In genomic region chr19:48269617-48270026, GRCh38 we compare ENCODE assay signal across 9 cellular contexts. TPM values are rescaled to one million over a fixed set of nuclear protein-coding genes. Genes with fewer than 3 reads are reported as not detected.
DNase-seq lines count a peak whose midpoint lies in the region; ATAC-seq, FAIRE-seq and TF ChIP-seq lines count a peak whose summit lies in the region.
"Not testable (repeated sequence)": the region's sequence is repeated elsewhere in the genome, so short reads cannot be mapped to it uniquely, and the experiment has no call there.
"Had no signal": no experiment of that assay in that cellular context is flagged by ENCODE, and none has a peak within 500 bp of the region (broad histone marks: within the 10 kb centered on the region; RNA-seq: fewer than 3 reads in every experiment).

No MANE protein-coding gene starts in this region.

- H4K12ac ChIP-seq in trophoblast cell (ENCODE audit: low read depth, low read length), result not testable (repeated sequence)

- POLR2A ChIA-PET in activated B cell treated with CpG ODN at 0.5 μM for 24 hours (lab: Charles Lee), result interaction anchor here (1.5 kb wide), 1 partner anchor 64 kb away, joined by 10 read pairs; no protein-coding TSS in a partner anchor
- POLR2A ChIA-PET in HepG2 (lab: Yijun Ruan, JAX), result interaction anchor here (0.9 to 2.0 kb wide), 2 partner anchors 10 to 40 kb away, joined by 3 to 7 read pairs; no protein-coding TSS in a partner anchor

- H2AK5ac ChIP-seq in trophoblast cell (ENCODE audit: low read length), result not testable (repeated sequence)

- peak overlapping the region; percentile 83 for H2BK5ac ChIP-seq in trophoblast cell (ENCODE audit: low read depth, low read length, poor library complexity)

- H3K4me3 Mint-ChIP-seq in Calu3 (ENCODE audit: low read depth, unreplicated experiment) (peak overlapping the region; percentile 79), activated B cell treated with CpG ODN at 0.5 μM for 24 hours (peak overlapping the region; percentile 67)

- intact Hi-C loops in Calu3 (cut with micrococcal nuclease; ENCODE audit: unreplicated experiment); HepG2 (cut with micrococcal nuclease; ENCODE audit: unreplicated experiment): not testable (repeated sequence)
- intact Hi-C loops in activated B cell treated with CpG ODN at 0.5 μM for 24 hours (cut with micrococcal nuclease), result loop anchor here (10.0 kb wide), 1 partner anchor 225 kb away; no protein-coding TSS in a partner anchor

- WGBS in HepG2 (ENCODE audit: low lambda C conversion rate), result 28% methylated on average over 4 of the region's 6 CpGs
- no CpG with 5 or more reads among the region's 6 CpGs for WGBS in trophoblast cell (ENCODE audit: extremely low coverage, insufficient coverage, insufficient read length)

- FAIRE-seq in HepG2 (lab: Jason Lieb, UNC), result peak; percentile 52

- H2BK12ac ChIP-seq in trophoblast cell (ENCODE audit: low read length), result not testable (repeated sequence)

- not testable (repeated sequence) for TF ChIP-seq RAD21 in HepG2 (CRISPR knock-in tag; IDR thresholded peaks at IDR 0.05)

- H3K36me3 Mint-ChIP-seq in Calu3 (ENCODE audit: insufficient read depth, unreplicated experiment); activated B cell treated with CpG ODN at 0.5 μM for 24 hours (ENCODE audit: low read depth): not testable (repeated sequence)

- H3K14ac ChIP-seq in trophoblast cell (ENCODE audit: low read length), result not testable (repeated sequence)

- H3K79me2 ChIP-seq in Loucy (ENCODE audit: insufficient read depth, low read length); HepG2 (ENCODE audit: insufficient read depth, low read length); trophoblast cell (ENCODE audit: control insufficient read depth, insufficient read depth, low read length, poor library complexity): not testable (repeated sequence)

- TF ChIP-seq POLR2A in HepG2 (IDR thresholded peaks at IDR 0.05; ENCODE audit: insufficient read depth in 1 of 2, low read depth in 2 of 2, low read length in 2 of 2), result not testable (repeated sequence)

- not testable (repeated sequence) for H3F3A ChIP-seq in Loucy (ENCODE audit: low read depth)

- CTCF ChIA-PET in Calu3 (lab: Charles Lee), result interaction anchor here (0.6 to 1.4 kb wide), 3 partner anchors 19 to 646 kb away, joined by 3 read pairs; no protein-coding TSS in a partner anchor
- CTCF ChIA-PET in activated B cell treated with CpG ODN at 0.5 μM for 24 hours (lab: Charles Lee), result interaction anchor here (0.8 to 4.3 kb wide), 4 partner anchors 64 to 339 kb away, joined by 3 to 37 read pairs (median 14); no protein-coding TSS in a partner anchor
- CTCF ChIA-PET in HepG2 (lab: Yijun Ruan, JAX; ENCODE audit: low intra/inter-chr PET ratio, low total read pairs), result interaction anchor here (4.1 kb wide), 1 partner anchor 22 kb away, joined by 36 read pairs; no protein-coding TSS in a partner anchor

- peaks cover 23% of the 10 kb centered on the region for H3K79me1 ChIP-seq in trophoblast cell (ENCODE audit: low read length)

- H3K4me1 Mint-ChIP-seq in Calu3 (ENCODE audit: low read depth, unreplicated experiment) (peaks cover 27% of the 10 kb centered on the region), activated B cell treated with CpG ODN at 0.5 μM for 24 hours (peaks cover 14% of the 10 kb centered on the region)

- in situ Hi-C loops in HepG2 (cut with HindIII; ENCODE audit: extremely low pct_ligation_motif_present, low pct_unique_long_range_greater_than_20kb), result loop anchor here (5.0 to 25.0 kb wide), 2 partner anchors 38 to 307 kb away; no protein-coding TSS in a partner anchor

- not testable (repeated sequence) for H4K8ac ChIP-seq in trophoblast cell (ENCODE audit: low read depth, low read length)

- not testable (repeated sequence) for H3K27ac ChIP-seq in HepG2 (ENCODE audit: extremely low read length, insufficient read depth, low read length)
- peak overlapping the region; percentile 80 for H3K27ac ChIP-seq in trophoblast cell (ENCODE audit: low read depth, low read length)

- H4K20me1 ChIP-seq in Loucy (ENCODE audit: insufficient read depth, low read length, poor library complexity, severe bottlenecking); HepG2 (ENCODE audit: insufficient read depth, low read length): not testable (repeated sequence)

- peak overlapping the region; percentile 76 for H4K91ac ChIP-seq in trophoblast cell (ENCODE audit: low read depth, low read length)

- not testable (repeated sequence) for H3K4me3 ChIP-seq in Loucy (ENCODE audit: low read length, poor library complexity, severe bottlenecking); trophoblast cell (ENCODE audit: low read depth, low read length)
- peak overlapping the region in 2 of 3 experiments; percentile 16 to 58; a peak in 3 of 6 replicates for H3K4me3 ChIP-seq in HepG2 (replicated peaks in 1 of 3; ENCODE audit: insufficient read depth in 1 of 3, low read depth in 2 of 3, low read length in 3 of 3)

- not testable (repeated sequence) for H3K4me2 ChIP-seq in Loucy (ENCODE audit: low read depth, low read length, poor library complexity, severe bottlenecking); trophoblast cell (ENCODE audit: low read length)
- H3K4me2 ChIP-seq in HepG2 (ENCODE audit: low read depth, low read length), result peak overlapping the region; percentile 63

- not testable (repeated sequence) for H3K4ac ChIP-seq in trophoblast cell (ENCODE audit: low read depth, low read length)

- not testable (repeated sequence) for TF ChIP-seq CTCF in Calu3 (IDR thresholded peaks at IDR 0.05; ENCODE audit: unreplicated experiment); Loucy (conservative IDR thresholded peaks at IDR 0.05; ENCODE audit: low read length); activated B cell treated with CpG ODN at 0.5 μM for 24 hours (IDR thresholded peaks at IDR 0.05); HepG2 (CRISPR knock-in tag; IDR thresholded peaks at IDR 0.05)

- H3K27me3 ChIP-seq in Loucy (ENCODE audit: insufficient read depth, low read length, poor library complexity, severe bottlenecking); HepG2 (ENCODE audit: control insufficient read depth in 1 of 2, insufficient read depth in 2 of 2, low read length in 2 of 2); trophoblast cell (ENCODE audit: insufficient read depth, low read length): not testable (repeated sequence)

- H2AFZ ChIP-seq in Loucy (ENCODE audit: low read length), result peak overlapping the region; percentile 49; the same call in 1 of the 2 replicates
- not testable (repeated sequence) for H2AFZ ChIP-seq in HepG2 (ENCODE audit: low read length); trophoblast cell (ENCODE audit: insufficient read depth, low read length, poor library complexity)

- BruUV-seq in Calu3 (replicated peaks; lab: Mats Ljungman, UMichigan), result not testable (repeated sequence)
- TSS peak; percentile 61 for BruUV-seq in HepG2 (replicated peaks; lab: Mats Ljungman, UMichigan)

- peak overlapping the region; percentile 76 for H2BK120ac ChIP-seq in trophoblast cell (ENCODE audit: insufficient read depth, low read length, poor library complexity)

- H3K27ac Mint-ChIP-seq in Calu3 (ENCODE audit: unreplicated experiment); activated B cell treated with CpG ODN at 0.5 μM for 24 hours: not testable (repeated sequence)

- peaks cover 38% of the 10 kb centered on the region for H3K27me3 Mint-ChIP-seq in Calu3 (ENCODE audit: unreplicated experiment)
- not testable (repeated sequence) for H3K27me3 Mint-ChIP-seq in activated B cell treated with CpG ODN at 0.5 μM for 24 hours

- not testable (repeated sequence) for DNase-seq in Calu3, activated B cell treated with CpG ODN at 0.5 μM for 24 hours
- peak; percentile 28 for DNase-seq in activated effector memory CD4-positive, alpha-beta T cell treated with anti-CD3 and anti-CD28 coated beads, Interleukin-2, amount 50 U/mL, for 16 hours
- DNase-seq in cerebellar cortex (ENCODE audit: low spot score), result peak; percentile 60
- peak; percentile 88 for DNase-seq in HepG2 (ENCODE audit: low spot score)
- peak; percentile 33 to 54 for DNase-seq in trophoblast cell

- not testable (repeated sequence) for H3K18ac ChIP-seq in trophoblast cell (ENCODE audit: low read length)

- not testable (repeated sequence) for H3K23ac ChIP-seq in trophoblast cell (ENCODE audit: low read length)

- not testable (repeated sequence) for H3K36me3 ChIP-seq in Loucy (ENCODE audit: insufficient read depth, low read length); HepG2 (replicated peaks in 1 of 2; ENCODE audit: control insufficient read depth in 1 of 2, insufficient read depth in 2 of 2, low read length in 2 of 2); trophoblast cell (ENCODE audit: control insufficient read depth in 1 of 2, insufficient read depth in 2 of 2, low read length in 2 of 2)

- TF ChIP-seq EP300 in HepG2 (IDR thresholded peaks at IDR 0.05; ENCODE audit: low read depth in 2 of 2, low read length in 2 of 2), result peak in 1 of 2 experiments; percentile 29; a peak in 1 of 4 replicates
- not testable (repeated sequence) for TF ChIP-seq EP300 in HepG2 (CRISPR knock-in tag; IDR thresholded peaks at IDR 0.05; ENCODE audit: borderline replicate concordance)

- H3K9ac ChIP-seq in Loucy (ENCODE audit: low read depth, low read length, poor library complexity, severe bottlenecking), result peak overlapping the region; percentile 46
- H3K9ac ChIP-seq in HepG2 (ENCODE audit: insufficient read depth, low read depth, low read length); trophoblast cell (ENCODE audit: low read length): not testable (repeated sequence)

- not testable (repeated sequence) for H3K9me2 ChIP-seq in Loucy (replicated peaks; ENCODE audit: low read depth, low read length)

- not testable (repeated sequence) for ATAC-seq in activated B cell treated with CpG ODN at 0.5 μM for 24 hours (ENCODE audit: low read depth); HepG2

- not testable (repeated sequence) for H3K4me1 ChIP-seq in Loucy (ENCODE audit: insufficient read depth, low read length, poor library complexity, severe bottlenecking); trophoblast cell (ENCODE audit: control insufficient read depth in 1 of 2, insufficient read depth in 2 of 2, low read length in 2 of 2)
- H3K4me1 ChIP-seq in HepG2 (ENCODE audit: insufficient read depth, low read length), result peaks cover 15% of the 10 kb centered on the region

- not testable (repeated sequence) for H3K9me3 ChIP-seq in Loucy (ENCODE audit: insufficient read depth, low read depth, low read length); HepG2 (ENCODE audit: low read length); trophoblast cell (ENCODE audit: insufficient read depth, low read depth, low read length)

- not testable (repeated sequence) for H3K9me3 Mint-ChIP-seq in Calu3 (ENCODE audit: low read depth, unreplicated experiment); activated B cell treated with CpG ODN at 0.5 μM for 24 hours

RNA-seq across cellular contexts. Expression of gene ZNF114, which starts 0.3 kb away (rescaled TPM):
- 0.69 and 0.78 TPM in 2 replicates for total RNA-seq in Calu3 (2022)
- 1.5 and 1.6 TPM in 2 replicates for total RNA-seq in activated B cell treated with CpG ODN at 0.5 μM for 24 hours
- 13.3 and 18.0 TPM in 2 replicates for total RNA-seq in HepG2 (2016; rRNA removed; fragmentation: Illumina TruSeq; extraction: Trizol)
- 4.1 and 5.6 TPM in 2 replicates for total RNA-seq in HepG2 (2016; cell fraction: cytosol; rRNA removed; fragmentation: Illumina TruSeq; extraction: Trizol; ENCODE audit: low read depth)
- 13.4 and 17.1 TPM in 2 replicates for total RNA-seq in HepG2 (2016; cell fraction: insoluble cytoplasmic fraction; rRNA removed; fragmentation: Illumina TruSeq; extraction: Trizol)
- total RNA-seq in HepG2 (2016; cell fraction: membrane; rRNA removed; fragmentation: Illumina TruSeq; extraction: Trizol), result 9.9 and 12.6 TPM in 2 replicates
- 7.2 and 8.3 TPM in 2 replicates for total RNA-seq in HepG2 (2016; cell fraction: nucleus; rRNA removed; fragmentation: Illumina TruSeq; extraction: Trizol)
- 2.1 and 3.4 TPM in 2 replicates for polyA plus RNA-seq in HepG2 (2011; rRNA removed)
- polyA plus RNA-seq in HepG2 (2011; cell fraction: cytosol; rRNA removed), result 2.4 and 3.1 TPM in 2 replicates
- polyA plus RNA-seq in HepG2 (2011; cell fraction: nucleus; rRNA removed), result 1.5 and 2.4 TPM in 2 replicates
- 1.7 TPM in 2 replicates for polyA plus RNA-seq in HepG2 (2012)
- polyA plus RNA-seq in HepG2 (2016; cell fraction: cytosol; fragmentation: Illumina TruSeq; extraction: Trizol; ENCODE audit: low read depth), result 0.91 and 1.1 TPM in 2 replicates
- 11.6 and 12.0 TPM in 2 replicates for polyA plus RNA-seq in HepG2 (2016; cell fraction: insoluble cytoplasmic fraction; fragmentation: Illumina TruSeq; extraction: Trizol; ENCODE audit: low read depth)
- 2.7 and 3.7 TPM in 2 replicates for polyA plus RNA-seq in HepG2 (2016; cell fraction: membrane; fragmentation: Illumina TruSeq; extraction: Trizol; ENCODE audit: low read depth)
- polyA plus RNA-seq in HepG2 (2016; cell fraction: nucleus; fragmentation: Illumina TruSeq; extraction: Trizol; ENCODE audit: insufficient read depth, low read depth), result 14.1 and 14.6 TPM in 2 replicates
- polyA minus RNA-seq in HepG2 (2011; rRNA and poly(A)+ RNA removed; ENCODE audit: low replicate concordance), result 4.2 and 4.6 TPM in 2 replicates
- 3.3 and 6.2 TPM in 2 replicates for polyA minus RNA-seq in HepG2 (2011; cell fraction: cytosol; rRNA and poly(A)+ RNA removed)
- 6.3 and 7.2 TPM in 2 replicates for polyA minus RNA-seq in HepG2 (2011; cell fraction: nucleus; rRNA and poly(A)+ RNA removed)
- 85.5 and 90.7 TPM in 2 replicates for polyA plus RNA-seq in trophoblast cell (2013)
- total RNA-seq: fibroblast of lung, Peyer's patch had no signal

RNA-seq across cellular contexts. Expression of gene CARD8, which starts 13.9 kb away (rescaled TPM):
- total RNA-seq in Calu3 (2022) (32.3 and 34.0 TPM in 2 replicates), activated B cell treated with CpG ODN at 0.5 μM for 24 hours (103 and 109 TPM in 2 replicates), HepG2 (2016; rRNA removed; fragmentation: Illumina TruSeq; extraction: Trizol) (19.2 and 22.6 TPM in 2 replicates)
- 10.5 and 12.2 TPM in 2 replicates for total RNA-seq in HepG2 (2016; cell fraction: cytosol; rRNA removed; fragmentation: Illumina TruSeq; extraction: Trizol; ENCODE audit: low read depth)
- total RNA-seq in HepG2 (2016; cell fraction: insoluble cytoplasmic fraction; rRNA removed; fragmentation: Illumina TruSeq; extraction: Trizol), result 20.3 and 22.0 TPM in 2 replicates
- 14.9 and 16.2 TPM in 2 replicates for total RNA-seq in HepG2 (2016; cell fraction: membrane; rRNA removed; fragmentation: Illumina TruSeq; extraction: Trizol)
- 27.3 and 27.4 TPM in 2 replicates for total RNA-seq in HepG2 (2016; cell fraction: nucleus; rRNA removed; fragmentation: Illumina TruSeq; extraction: Trizol)
- polyA plus RNA-seq in HepG2 (2011; rRNA removed), result 12.6 and 15.0 TPM in 2 replicates
- polyA plus RNA-seq in HepG2 (2011; cell fraction: cytosol; rRNA removed), result 6.0 and 6.2 TPM in 2 replicates
- 55.7 and 59.6 TPM in 2 replicates for polyA plus RNA-seq in HepG2 (2011; cell fraction: nucleus; rRNA removed)
- 15.3 and 16.1 TPM in 2 replicates for polyA plus RNA-seq in HepG2 (2012)
- 8.2 and 8.4 TPM in 2 replicates for polyA plus RNA-seq in HepG2 (2016; cell fraction: cytosol; fragmentation: Illumina TruSeq; extraction: Trizol; ENCODE audit: low read depth)
- 18.5 and 19.2 TPM in 2 replicates for polyA plus RNA-seq in HepG2 (2016; cell fraction: insoluble cytoplasmic fraction; fragmentation: Illumina TruSeq; extraction: Trizol; ENCODE audit: low read depth)
- polyA plus RNA-seq in HepG2 (2016; cell fraction: membrane; fragmentation: Illumina TruSeq; extraction: Trizol; ENCODE audit: low read depth), result 9.8 TPM in 2 replicates
- polyA plus RNA-seq in HepG2 (2016; cell fraction: nucleus; fragmentation: Illumina TruSeq; extraction: Trizol; ENCODE audit: insufficient read depth, low read depth), result 40.8 and 46.1 TPM in 2 replicates
- 11.4 and 14.4 TPM in 2 replicates for polyA minus RNA-seq in HepG2 (2011; rRNA and poly(A)+ RNA removed; ENCODE audit: low replicate concordance)
- polyA minus RNA-seq in HepG2 (2011; cell fraction: cytosol; rRNA and poly(A)+ RNA removed), result 6.8 and 7.5 TPM in 2 replicates
- polyA minus RNA-seq in HepG2 (2011; cell fraction: nucleus; rRNA and poly(A)+ RNA removed), result 61.5 and 62.0 TPM in 2 replicates
- polyA plus RNA-seq in trophoblast cell (2013), result 20.4 and 20.6 TPM in 2 replicates

RNA-seq across cellular contexts. Expression of gene EMP3, which starts 55.7 kb away (rescaled TPM):
- 27.5 and 29.5 TPM in 2 replicates for total RNA-seq in Calu3 (2022)
- total RNA-seq in activated B cell treated with CpG ODN at 0.5 μM for 24 hours, result 309 and 320 TPM in 2 replicates
- 1.6 and 2.2 TPM in 2 replicates for total RNA-seq in HepG2 (2016; rRNA removed; fragmentation: Illumina TruSeq; extraction: Trizol)
- 2.2 and 3.4 TPM in 2 replicates for total RNA-seq in HepG2 (2016; cell fraction: cytosol; rRNA removed; fragmentation: Illumina TruSeq; extraction: Trizol; ENCODE audit: low read depth)
- 2.7 and 3.2 TPM in 2 replicates for total RNA-seq in HepG2 (2016; cell fraction: insoluble cytoplasmic fraction; rRNA removed; fragmentation: Illumina TruSeq; extraction: Trizol)
- total RNA-seq in HepG2 (2016; cell fraction: membrane; rRNA removed; fragmentation: Illumina TruSeq; extraction: Trizol), result 0.96 and 1.1 TPM in 2 replicates
- 3.0 and 4.7 TPM in 2 replicates for total RNA-seq in HepG2 (2016; cell fraction: nucleus; rRNA removed; fragmentation: Illumina TruSeq; extraction: Trizol)
- 7.8 and 9.4 TPM in 2 replicates for polyA plus RNA-seq in HepG2 (2011; rRNA removed)
- polyA plus RNA-seq in HepG2 (2011; cell fraction: cytosol; rRNA removed), result 10.0 and 10.8 TPM in 2 replicates
- polyA plus RNA-seq in HepG2 (2011; cell fraction: nucleus; rRNA removed), result 3.4 and 3.5 TPM in 2 replicates
- 4.8 and 7.1 TPM in 2 replicates for polyA plus RNA-seq in HepG2 (2012)
- polyA plus RNA-seq in HepG2 (2016; cell fraction: cytosol; fragmentation: Illumina TruSeq; extraction: Trizol; ENCODE audit: low read depth), result 4.6 and 4.7 TPM in 2 replicates
- 1.7 and 2.4 TPM in 2 replicates for polyA plus RNA-seq in HepG2 (2016; cell fraction: insoluble cytoplasmic fraction; fragmentation: Illumina TruSeq; extraction: Trizol; ENCODE audit: low read depth)
- 3.2 and 3.6 TPM in 2 replicates for polyA plus RNA-seq in HepG2 (2016; cell fraction: membrane; fragmentation: Illumina TruSeq; extraction: Trizol; ENCODE audit: low read depth)
- 7.0 TPM in 2 replicates for polyA plus RNA-seq in HepG2 (2016; cell fraction: nucleus; fragmentation: Illumina TruSeq; extraction: Trizol; ENCODE audit: insufficient read depth, low read depth)
- polyA minus RNA-seq in HepG2 (2011; rRNA and poly(A)+ RNA removed; ENCODE audit: low replicate concordance), result 11.4 and 319 TPM in 2 replicates
- 2.8 and 3.1 TPM in 2 replicates for polyA minus RNA-seq in HepG2 (2011; cell fraction: cytosol; rRNA and poly(A)+ RNA removed)
- 2.0 and 4.0 TPM in 2 replicates for polyA minus RNA-seq in HepG2 (2011; cell fraction: nucleus; rRNA and poly(A)+ RNA removed)
- polyA plus RNA-seq in trophoblast cell (2013), result 21.1 and 22.2 TPM in 2 replicates

Comparison
In these comparisons a context has a peak if more than half of its experiments do, and no peak if none do; other contexts are left out.
1. RNA of gene EMP3, which starts 55.7 kb away (total RNA-seq): 309 to 320 TPM in activated B cell treated with CpG ODN at 0.5 μM for 24 hours; 27.5 to 29.5 TPM in Calu3 and 0.96 to 4.7 TPM in HepG2; every median in the first group is over 10 times any median in the second.